7 cellular contexts compared by ENCODE assay signal in genomic region chrX:101206471-101206870, GRCh38. TPM values are rescaled to one million over a fixed set of nuclear protein-coding genes. Genes with fewer than 3 reads are reported as not detected.
DNase-seq lines count a peak whose midpoint lies in the region; ATAC-seq, FAIRE-seq and TF ChIP-seq lines count a peak whose summit lies in the region.

No MANE protein-coding gene starts in this region.

- FAIRE-seq in GM19239 (lab: Jason Lieb, UNC): peak; percentile 84

- intact Hi-C loops in testis (cut with DNase I; ENCODE audit: low total_unique reads): no loop called here

- WGBS in testis, 2 donors: 58 to 71% methylated on average over 3 of the region's 3 CpGs

- H3K27me3 ChIP-seq in testis: no peaks in the 10 kb centered on the region

- H3K27ac ChIP-seq in testis: no peak overlapping the region

- no peak for TF ChIP-seq POLR2A in testis (IDR thresholded peaks at IDR 0.05)

- no peaks in the 10 kb centered on the region for H3K4me1 ChIP-seq in testis

- no peaks in the 10 kb centered on the region for H3K9me3 ChIP-seq in testis

- H3K36me3 ChIP-seq in testis (ENCODE audit: low read depth, missing control alignments): no peaks in the 10 kb centered on the region

- ATAC-seq in HG03354 (IDR thresholded peaks at IDR 0.05; ENCODE audit: poor library complexity, severe bottlenecking, unreplicated experiment): peak; percentile 89

- peak; percentile 28 for TF ChIP-seq CTCF in foreskin fibroblast (IDR thresholded peaks at IDR 0.05; ENCODE audit: low read depth, low read length)
- TF ChIP-seq CTCF in testis (IDR thresholded peaks at IDR 0.05): peak in 1 of 3 experiments; percentile 26

- DNase-seq in EL (peak; percentile 48), GM19239 (ENCODE audit: insufficient read length, low spot score) (no peak), RPMI7951 (ENCODE audit: low read depth) (peak; percentile 34), foreskin fibroblast (peak in 1 of 2 donors; percentile 65), testis (no peak), COLO668 (lab: John Stamatoyannopoulos, UW; ENCODE audit: unreplicated experiment) (no peak)

- H3K4me3 ChIP-seq in foreskin fibroblast (ENCODE audit: low read depth in 1 of 2, low read length in 2 of 2) (no peak overlapping the region), testis (no peak overlapping the region)

RNA-seq across cellular contexts. Expression of gene DRP2, which starts 13.1 kb away (rescaled TPM):
- total RNA-seq in RPMI7951 (2014; rRNA removed; shearing (Covaris generic)): 0.10 and 0.12 TPM in 2 replicates
- total RNA-seq in testis: 1 to 10 TPM; 1.6 to 1.7 TPM
- 0.82 TPM for polyA plus RNA-seq in testis (ENCODE audit: insufficient read depth, low read depth, low replicate concordance)

Comparison
In these comparisons a context has a peak if more than half of its experiments do, and no peak if none do; other contexts are left out.
1. DNase-seq: peak in EL (single experiment) and RPMI7951 (single experiment); none in GM19239 (single experiment), testis (single experiment) and COLO668 (single experiment).